Comparison of ENCODE assay signal across 27 cellular contexts in genomic region chr19:49682274-49682673, GRCh38. TPM values are rescaled to one million over a fixed set of nuclear protein-coding genes. Genes with fewer than 3 reads are reported as not detected.
DNase-seq lines count a peak whose midpoint lies in the region; ATAC-seq lines count a peak whose summit lies in the region.
"Had no signal": no experiment of that assay in that cellular context is flagged by ENCODE, and none has a peak within 500 bp of the region (broad histone marks: within the 10 kb centered on the region; RNA-seq: fewer than 3 reads in every experiment).

No MANE protein-coding gene starts in this region.

- H3K4me3 ChIP-seq in CD4-positive, alpha-beta memory T cell (ENCODE audit: low read length in 2 of 2): no peak overlapping the region
- no peak overlapping the region for H3K4me3 ChIP-seq in Karpas-422 (ENCODE audit: low read length)
- H3K4me3 ChIP-seq: left ventricle myocardium inferior, pancreas, right lobe of liver had no signal

- peaks cover 35% of the 10 kb centered on the region for H3K4me1 ChIP-seq in CD4-positive, alpha-beta memory T cell (ENCODE audit: insufficient read depth, low read length)
- H3K4me1 ChIP-seq in Karpas-422 (ENCODE audit: low read length): peaks cover 29% of the 10 kb centered on the region

- peaks cover 50% of the 10 kb centered on the region for H3K79me2 ChIP-seq in Karpas-422 (ENCODE audit: low read length)

- peaks cover 64% of the 10 kb centered on the region for H4K20me1 ChIP-seq in Karpas-422 (ENCODE audit: insufficient read depth, low read depth, low read length)

- H3K27ac ChIP-seq in CD4-positive, alpha-beta memory T cell (ENCODE audit: low read depth, low read length): no peak overlapping the region
- H3K27ac ChIP-seq in Karpas-422 (ENCODE audit: low read length) (no peak overlapping the region), angular gyrus (ENCODE audit: low read depth, low read length) (peak overlapping the region; percentile 35)
- H3K27ac ChIP-seq: brain microvascular endothelial cell, left ventricle myocardium inferior, pancreas, right lobe of liver had no signal

- H3K4me2 ChIP-seq in Karpas-422 (ENCODE audit: low read depth, low read length, poor library complexity, severe bottlenecking): no peak overlapping the region

- peaks cover 26 to 38% of the 10 kb centered on the region in 2 donors for H3K36me3 Mint-ChIP-seq in CD4-positive, alpha-beta memory T cell

- peak overlapping the region in 4 of 7 donors; percentile 15 to 83 (median 54) for H3K27ac Mint-ChIP-seq in CD4-positive, alpha-beta memory T cell
- H3K27ac Mint-ChIP-seq: CD8-positive, alpha-beta T cell; mesothelial cell of epicardium; naive thymus-derived CD8-positive, alpha-beta T cell; type B pancreatic cell; WTC11 had no signal

- H3K4me3 Mint-ChIP-seq in CD4-positive, alpha-beta memory T cell: peak overlapping the region in 2 of 8 donors; percentile 31 to 35
- H3K4me3 Mint-ChIP-seq: CD8-positive, alpha-beta T cell; mesothelial cell of epicardium; naive thymus-derived CD8-positive, alpha-beta T cell; stimulated activated naive CD8-positive, alpha-beta T cell treated with anti-CD3 and anti-CD28 coated beads, Interleukin-15, amount 100 ng/mL, for 72 hours; type B pancreatic cell; WTC11 had no signal

- no peak overlapping the region for H2AFZ ChIP-seq in Karpas-422 (ENCODE audit: low read length)

- H3K9me2 ChIP-seq in Karpas-422 (replicated peaks; ENCODE audit: insufficient read depth, low read length): no peaks in the 10 kb centered on the region

- no peaks in the 10 kb centered on the region for H3K9me3 Mint-ChIP-seq in CD4-positive, alpha-beta memory T cell
- H3K9me3 Mint-ChIP-seq: CD8-positive, alpha-beta T cell; mesothelial cell of epicardium; naive thymus-derived CD8-positive, alpha-beta T cell; stimulated activated naive CD8-positive, alpha-beta T cell treated with anti-CD3 and anti-CD28 coated beads, Interleukin-15, amount 100 ng/mL, for 72 hours; type B pancreatic cell; WTC11 had no signal

- intact Hi-C loops in CD4-positive, alpha-beta memory T cell (cut with micrococcal nuclease): no loop called here

- no peak overlapping the region for H3K9ac ChIP-seq in Karpas-422 (ENCODE audit: low read length)

- POLR2A ChIA-PET in CD4-positive, alpha-beta memory T cell (lab: Charles Lee; ENCODE audit: partially characterized antibody): interaction anchor here (1.9 kb wide), 1 partner anchor 111 kb away, joined by 11 read pairs; no protein-coding TSS in a partner anchor

- H3K36me3 ChIP-seq in CD4-positive, alpha-beta memory T cell (ENCODE audit: insufficient read depth, low read length): peaks cover 34% of the 10 kb centered on the region
- H3K36me3 ChIP-seq in Karpas-422 (ENCODE audit: insufficient read depth, low read length): peaks cover 46% of the 10 kb centered on the region

- H3K9me3 ChIP-seq in CD4-positive, alpha-beta memory T cell (ENCODE audit: control insufficient read depth in 1 of 2, low read length in 2 of 2): no peaks in the 10 kb centered on the region
- H3K9me3 ChIP-seq in Karpas-422 (ENCODE audit: low read length): no peaks in the 10 kb centered on the region
- H3K9me3 ChIP-seq: left ventricle myocardium inferior, pancreas, right lobe of liver had no signal

- no peaks in the 10 kb centered on the region for H3K27me3 Mint-ChIP-seq in CD4-positive, alpha-beta memory T cell
- H3K27me3 Mint-ChIP-seq: naive thymus-derived CD8-positive, alpha-beta T cell; stimulated activated naive CD8-positive, alpha-beta T cell treated with anti-CD3 and anti-CD28 coated beads, Interleukin-15, amount 100 ng/mL, for 72 hours; type B pancreatic cell had no signal

- CTCF ChIA-PET in CD4-positive, alpha-beta memory T cell (lab: Charles Lee; ENCODE audit: partially characterized antibody): interaction anchor here (0.9 to 1.5 kb wide), 2 partner anchors 135 to 176 kb away, joined by 3 to 5 read pairs; no protein-coding TSS in a partner anchor

- ATAC-seq in GM21619 (IDR thresholded peaks at IDR 0.05; ENCODE audit: unreplicated experiment) (no peak), HG03025 (IDR thresholded peaks at IDR 0.05; ENCODE audit: low FRiP score, unreplicated experiment) (no peak), HG03457 (IDR thresholded peaks at IDR 0.05; ENCODE audit: unreplicated experiment) (no peak)
- ATAC-seq: CD8-positive, alpha-beta T cell; naive thymus-derived CD8-positive, alpha-beta T cell; pancreas; right lobe of liver; stimulated activated naive CD8-positive, alpha-beta T cell treated with anti-CD3 and anti-CD28 coated beads, Interleukin-15, amount 100 ng/mL, for 72 hours; WTC11 had no signal

- peaks cover 9 to 37% (median 21%) of the 10 kb centered on the region in 4 donors for H3K4me1 Mint-ChIP-seq in CD4-positive, alpha-beta memory T cell

- peak in 1 of 5 donors; percentile 19 for DNase-seq in CD4-positive, alpha-beta memory T cell
- DNase-seq in Karpas-422 (peak; percentile 39), myocyte (ENCODE audit: low read depth) (peak; percentile 26)
- DNase-seq in activated CD4-positive, alpha-beta T cell treated with anti-CD3 and anti-CD28 coated beads, Interleukin-2, amount 50 U/mL, for 48 hours: no peak
- DNase-seq: activated CD4-positive, alpha-beta T cell treated with anti-CD3 and anti-CD28 coated beads, Interleukin-2, amount 50 U/mL, for 1 hour; activated effector memory CD4-positive, alpha-beta T cell treated with anti-CD3 and anti-CD28 coated beads, Interleukin-2, amount 50 U/mL, for 16 hours; brain microvascular endothelial cell; CD8-positive, alpha-beta T cell; DMS 273 treated with DMSO at 0.1 percent for 48 hours; GOT3; left ventricle myocardium inferior; naive thymus-derived CD8-positive, alpha-beta T cell; NCI-H1105 treated with DMSO at 0.1 percent for 48 hours; NCI-H2081; NCI-H82; right lobe of liver; stimulated activated CD4-positive, alpha-beta T cell treated with anti-CD3 and anti-CD28 coated beads, Interleukin-15, amount 100 ng/mL, for 24 hours; stimulated activated naive CD8-positive, alpha-beta T cell treated with anti-CD3 and anti-CD28 coated beads, Interleukin-15, amount 100 ng/mL, for 72 hours; T1000 had no signal

- H3K27me3 ChIP-seq in CD4-positive, alpha-beta memory T cell (ENCODE audit: insufficient read depth, low read length): no peaks in the 10 kb centered on the region
- no peaks in the 10 kb centered on the region for H3K27me3 ChIP-seq in Karpas-422 (ENCODE audit: low read length)
- H3K27me3 ChIP-seq: brain microvascular endothelial cell, pancreas, right lobe of liver had no signal

RNA-seq across cellular contexts. Expression of gene PRMT1, which starts 5.2 kb away (rescaled TPM):
- total RNA-seq in CD4-positive, alpha-beta memory T cell: 10 to 100 TPM; 76.6 to 92.9 TPM
- 100 to 1,000 TPM; 140 to 213 TPM for polyA plus RNA-seq in CD4-positive, alpha-beta memory T cell
- 293 and 522 TPM in 2 replicates for total RNA-seq in Karpas-422 (2014; rRNA removed; shearing (Covaris generic); ENCODE audit: low replicate concordance)
- 528 and 584 TPM in 2 replicates for total RNA-seq in myocyte
- 256 TPM for polyA plus RNA-seq in myocyte (2012)

RNA-seq across cellular contexts. Expression of gene ADM5, which starts 7.1 kb away (rescaled TPM):
- 1 to 10 TPM; 4.0 to 4.4 TPM for total RNA-seq in CD4-positive, alpha-beta memory T cell
- under 1 TPM in 1 of 2 donors, not detected in 1; 0.24 TPM for polyA plus RNA-seq in CD4-positive, alpha-beta memory T cell
- 4.0 and 12.0 TPM in 2 replicates for total RNA-seq in Karpas-422 (2014; rRNA removed; shearing (Covaris generic); ENCODE audit: low replicate concordance)
- total RNA-seq in myocyte: 0.99 and 1.3 TPM in 2 replicates
- 0.43 TPM for polyA plus RNA-seq in myocyte (2012)

RNA-seq across cellular contexts. Expression of gene CPT1C, which starts 8.6 kb away (rescaled TPM):
- total RNA-seq in CD4-positive, alpha-beta memory T cell: 1 to 10 TPM in 1 of 2 experiments, under 1 TPM in 1; 0.64 to 1.5 TPM
- polyA plus RNA-seq in CD4-positive, alpha-beta memory T cell: under 1 TPM; 0.24 to 0.57 TPM
- 0.26 and 1.3 TPM in 2 replicates for total RNA-seq in Karpas-422 (2014; rRNA removed; shearing (Covaris generic); ENCODE audit: low replicate concordance)
- 1.4 and 1.7 TPM in 2 replicates for total RNA-seq in myocyte
- 1.4 TPM for polyA plus RNA-seq in myocyte (2012)

RNA-seq across cellular contexts. Expression of gene BCL2L12, which starts 16.5 kb away (rescaled TPM):
- total RNA-seq in CD4-positive, alpha-beta memory T cell: 10 to 100 TPM; 21.9 to 22.1 TPM
- 10 to 100 TPM; 16.3 to 17.2 TPM for polyA plus RNA-seq in CD4-positive, alpha-beta memory T cell
- total RNA-seq in Karpas-422 (2014; rRNA removed; shearing (Covaris generic); ENCODE audit: low replicate concordance): 25.6 and 35.4 TPM in 2 replicates
- total RNA-seq in myocyte: 11.4 and 11.8 TPM in 2 replicates
- polyA plus RNA-seq in myocyte (2012): 23.7 TPM

RNA-seq across cellular contexts. Expression of gene IRF3, which starts 16.6 kb away (rescaled TPM):
- total RNA-seq in CD4-positive, alpha-beta memory T cell: 100 to 1,000 TPM; 366 to 386 TPM
- 10 to 100 TPM; 64.1 to 72.8 TPM for polyA plus RNA-seq in CD4-positive, alpha-beta memory T cell
- 78.2 and 293 TPM in 2 replicates for total RNA-seq in Karpas-422 (2014; rRNA removed; shearing (Covaris generic); ENCODE audit: low replicate concordance)
- total RNA-seq in myocyte: 34.7 and 35.8 TPM in 2 replicates
- 76.8 TPM for polyA plus RNA-seq in myocyte (2012)

Comparison
In these comparisons a context has a peak if more than half of its experiments do, and no peak if none do; other contexts are left out.
1. DNase-seq: peak in Karpas-422 (single experiment) and myocyte (single experiment); none in activated CD4-positive, alpha-beta T cell treated with anti-CD3 and anti-CD28 coated beads, Interleukin-2, amount 50 U/mL, for 48 hours (0 of 2).